ENCODE assay signal across 38 cellular contexts in the genomic region with DNA sequence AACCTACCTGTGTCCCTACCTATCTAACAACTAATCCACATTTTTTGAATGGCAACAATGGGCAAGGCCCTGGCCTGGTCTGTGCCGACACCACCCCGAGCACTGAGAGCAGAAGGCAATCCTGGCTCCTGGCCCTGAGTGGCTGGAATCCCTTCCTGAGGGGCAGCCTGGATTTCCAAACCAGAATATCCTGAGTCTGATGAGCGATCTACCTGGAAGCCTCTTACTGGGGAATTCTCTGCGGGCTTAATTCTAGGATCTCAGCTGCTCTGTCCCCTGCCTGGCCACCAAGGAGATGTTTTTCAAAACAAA. TPM values are rescaled to one million over a fixed set of nuclear protein-coding genes. Genes with fewer than 3 reads are reported as not detected.
"Had no signal": no experiment of that assay in that cellular context is flagged by ENCODE, and none has a peak within 500 bp of the region (broad histone marks: within the 10 kb centered on the region; RNA-seq: fewer than 3 reads in every experiment).

No MANE protein-coding gene starts in this region.

- H3K4me3 ChIP-seq: adrenal gland, cardiac muscle cell, Peyer's patch had no signal

- H3K4me1 ChIP-seq: adrenal gland, Peyer's patch had no signal

- H3K36me3 ChIP-seq: adrenal gland, cardiac muscle cell, Peyer's patch had no signal

- H3K27me3 Mint-ChIP-seq: activated CD4-positive, alpha-beta memory T cell treated with anti-CD3 and anti-CD28 coated beads for 36 hours had no signal

- H3K27ac Mint-ChIP-seq: activated B cell treated with CpG ODN at 0.5 μM for 24 hours; activated CD4-positive, alpha-beta memory T cell treated with anti-CD3 and anti-CD28 coated beads for 36 hours; activated naive CD4-positive, alpha-beta T cell treated with anti-CD3 and anti-CD28 coated beads for 36 hours; activated naive CD4-positive, alpha-beta T cell treated with anti-CD3 and anti-CD28 coated beads, Interleukin-2, amount 50 U/mL, for 72 hours; activated T-helper 1 cell treated with anti-CD3 and anti-CD28 coated beads, Interleukin-12 subunit alpha, Interleukin-12 subunit beta, Interleukin-2, Interleukin-4 antibody, amounts not matched to agents 30 ng/mL and 10 ng/mL and 1 ng/mL, durations not matched to agents 14 hours and 24 hours and 36 hours had no signal

- H3K9ac ChIP-seq: KMS-11 had no signal

- H3K9me3 Mint-ChIP-seq: activated T-helper 1 cell treated with anti-CD3 and anti-CD28 coated beads, Interleukin-12 subunit alpha, Interleukin-12 subunit beta, Interleukin-2, Interleukin-4 antibody, amounts not matched to agents 30 ng/mL and 10 ng/mL and 1 ng/mL, durations not matched to agents 14 hours and 24 hours and 36 hours had no signal

- H3K4me1 Mint-ChIP-seq: activated B cell treated with CpG ODN at 0.5 μM for 24 hours had no signal

- H3K36me3 Mint-ChIP-seq: activated CD4-positive, alpha-beta memory T cell treated with anti-CD3 and anti-CD28 coated beads for 36 hours had no signal

- H3K27me3 ChIP-seq: adrenal gland, cardiac muscle cell, Peyer's patch had no signal

- H3K27ac ChIP-seq: adrenal gland, cardiac muscle cell, KMS-11, Peyer's patch, VCaP had no signal

- H3K9me3 ChIP-seq: adrenal gland, Peyer's patch had no signal

- DNase-seq: activated B cell treated with CpG ODN at 0.5 μM for 24 hours; activated CD4-positive, alpha-beta memory T cell treated with anti-CD3 and anti-CD28 coated beads for 36 hours; activated CD4-positive, alpha-beta T cell treated with anti-CD3 and anti-CD28 coated beads for 4 hours; activated CD4-positive, alpha-beta T cell treated with anti-CD3 and anti-CD28 coated beads, Interleukin-2, amount 50 U/mL, for 1 hour; activated CD4-positive, CD25-positive, alpha-beta regulatory T cell treated with anti-CD3 and anti-CD28 coated beads, Interleukin-2, amount 50 U/mL, for 72 hours; activated CD8-positive, alpha-beta memory T cell treated with anti-CD3 and anti-CD28 coated beads, Interleukin-2, amount 50 U/mL, for 4 hours; activated gamma-delta T cell treated with Interleukin-2 at 50 U/mL for 16 hours; activated naive CD4-positive, alpha-beta T cell treated with anti-CD3 and anti-CD28 coated beads for 36 hours; activated T-cell treated with anti-CD3 and anti-CD28 coated beads for 4 hours; activated T-cell treated with anti-CD3 and anti-CD28 coated beads, Interleukin-2, amount 50 U/mL, for 4 hours; anterior cingulate cortex; MM.1S; MV-4-11; NCI-H1092; NCI-H1436 treated with DMSO at 0.1 percent for 48 hours; NCI-H187; NCI-H2029 treated with DMSO at 0.1 percent for 48 hours; NCI-H2107; NCI-H2171; NCI-H510A; NCI-H526; NCI-H748 treated with DMSO at 0.1 percent for 48 hours; NK-92 treated with Interleukin-12 subunit alpha and Interleukin-12 subunit beta, amount 100 ng/mL, for 24 hours; PC-3; Peyer's patch; RPMI8226; SIG-M5; T-helper 1 cell; T-helper 2 cell; T-helper 9 cell had no signal

- H3K4me3 Mint-ChIP-seq: activated B cell treated with CpG ODN at 0.5 μM for 24 hours; activated CD4-positive, alpha-beta memory T cell treated with anti-CD3 and anti-CD28 coated beads for 36 hours; activated naive CD4-positive, alpha-beta T cell treated with anti-CD3 and anti-CD28 coated beads for 36 hours; activated T-cell treated with anti-CD3 and anti-CD28 coated beads, Interleukin-2, amount 50 U/mL, for 4 hours; activated T-helper 1 cell treated with anti-CD3 and anti-CD28 coated beads, Interleukin-12 subunit alpha, Interleukin-12 subunit beta, Interleukin-2, Interleukin-4 antibody, amounts not matched to agents 30 ng/mL and 10 ng/mL and 1 ng/mL, durations not matched to agents 14 hours and 24 hours and 36 hours had no signal

- H3K4me2 ChIP-seq: KMS-11 had no signal

RNA-seq across cellular contexts. Expression of a gene that starts 22.1 kb away (rescaled TPM):
- total RNA-seq: activated B cell treated with CpG ODN at 0.5 μM for 24 hours; activated naive CD4-positive, alpha-beta T cell treated with anti-CD3 and anti-CD28 coated beads for 36 hours; activated naive CD4-positive, alpha-beta T cell treated with anti-CD3 and anti-CD28 coated beads, Interleukin-2, amount 50 U/mL, for 72 hours; activated T-helper 1 cell treated with anti-CD3 and anti-CD28 coated beads, Interleukin-12 subunit alpha, Interleukin-12 subunit beta, Interleukin-2, Interleukin-4 antibody, amounts not matched to agents 30 ng/mL and 10 ng/mL and 1 ng/mL, durations not matched to agents 14 hours and 24 hours and 36 hours; LHCN-M2; PC-3; Peyer's patch; SK-MEL-5 had no signal
